22 cellular contexts compared by ENCODE assay signal in the genomic region with DNA sequence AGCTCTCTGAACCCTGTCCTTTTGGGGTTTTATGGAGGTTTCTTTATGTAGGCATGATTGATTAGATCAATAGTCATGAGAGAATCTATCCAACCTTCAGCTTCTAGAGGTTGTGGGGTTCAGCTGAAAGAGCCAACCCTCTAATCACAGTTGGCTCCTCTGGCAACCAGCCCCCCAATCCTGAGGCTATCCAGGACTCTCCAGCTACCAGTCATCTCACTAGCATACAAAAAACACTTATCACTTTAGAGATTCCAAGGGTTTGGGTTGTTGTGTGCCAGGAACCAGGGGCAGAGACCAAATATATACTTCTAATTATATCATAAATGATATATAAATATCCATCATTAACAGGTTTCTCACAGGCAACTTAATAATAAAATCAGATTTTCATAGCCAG.
"Had no signal": no experiment of that assay in that cellular context is flagged by ENCODE, and none has a peak within 500 bp of the region (broad histone marks: within the 10 kb centered on the region; RNA-seq: fewer than 3 reads in every experiment).

No MANE protein-coding gene starts in this region.

- H3K36me3 ChIP-seq: SJCRH30 had no signal

- H3K4me3 Mint-ChIP-seq: IgD-negative memory B cell had no signal

- ATAC-seq: K562, SK-N-SH treated with all-trans-retinoic acid at 6 μM for 48 hours had no signal

- DNase-seq: Kasumi-1, MM.1S, NCI-H1092 treated with DMSO at 0.1 percent for 48 hours, NCI-H1436, NCI-H187, NCI-H2029, NCI-H2081 treated with DMSO at 0.1 percent for 48 hours, NCI-H2171, NCI-H226, NCI-H446, NCI-H510A, NCI-H524 treated with DMSO at 0.1 percent for 48 hours, NCI-H69, NCI-H774, RPMI8226, SHP77 treated with DMSO at 0.1 percent for 48 hours, SJCRH30 had no signal

- H3K27ac ChIP-seq: HL-60, KMS-11, SJCRH30 had no signal

- H3K9me3 ChIP-seq: SJCRH30 had no signal

- H3K4me3 ChIP-seq: K562, SJCRH30 had no signal

- H3K27me3 ChIP-seq: SJCRH30 had no signal

- H3K4me1 ChIP-seq: SJCRH30 had no signal

- H3K27me3 Mint-ChIP-seq: IgD-negative memory B cell had no signal

- H3K27ac Mint-ChIP-seq: IgD-negative memory B cell had no signal
